Comparison of ENCODE assay signal across 1 cellular context in the genomic region with DNA sequence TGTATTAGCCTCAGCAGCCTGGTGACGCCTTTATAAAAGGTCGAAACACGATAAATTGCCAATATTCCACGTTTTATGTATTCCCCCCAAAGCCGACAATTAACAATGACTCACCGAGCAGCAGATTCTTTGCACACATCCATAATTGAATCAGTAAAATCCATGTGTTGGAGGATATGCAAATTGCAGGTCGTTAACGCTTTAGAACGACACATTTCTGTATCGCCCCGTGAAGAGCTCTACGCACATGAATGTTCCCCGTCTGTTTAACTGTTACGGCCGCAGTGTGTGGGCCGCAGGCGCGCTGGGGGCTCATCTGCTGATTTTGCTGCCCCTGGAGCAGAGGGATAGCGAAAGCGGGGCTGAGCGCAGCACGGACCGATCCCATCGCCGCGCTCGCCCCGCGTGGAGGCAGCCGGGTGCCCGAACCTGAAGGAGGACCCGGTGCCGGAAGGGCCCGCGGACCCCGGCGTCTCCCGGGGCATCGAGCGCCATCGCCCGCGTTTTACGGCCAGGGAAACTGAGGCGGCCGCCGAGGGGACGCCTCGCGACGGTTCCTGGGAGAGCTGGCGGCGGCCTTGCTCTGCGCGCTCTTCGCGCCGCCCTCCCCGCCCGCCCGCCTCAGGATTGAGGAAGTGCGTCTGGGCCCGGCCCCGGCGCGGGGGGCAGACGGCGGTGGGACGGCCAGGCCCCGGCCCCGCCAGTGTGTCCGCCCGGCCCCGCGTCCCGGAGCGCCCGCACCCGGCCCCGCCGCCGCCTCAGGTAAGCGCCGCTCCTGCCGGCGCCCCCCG.
TF ChIP-seq lines count a peak whose summit lies in the region.

A gene with protein sequence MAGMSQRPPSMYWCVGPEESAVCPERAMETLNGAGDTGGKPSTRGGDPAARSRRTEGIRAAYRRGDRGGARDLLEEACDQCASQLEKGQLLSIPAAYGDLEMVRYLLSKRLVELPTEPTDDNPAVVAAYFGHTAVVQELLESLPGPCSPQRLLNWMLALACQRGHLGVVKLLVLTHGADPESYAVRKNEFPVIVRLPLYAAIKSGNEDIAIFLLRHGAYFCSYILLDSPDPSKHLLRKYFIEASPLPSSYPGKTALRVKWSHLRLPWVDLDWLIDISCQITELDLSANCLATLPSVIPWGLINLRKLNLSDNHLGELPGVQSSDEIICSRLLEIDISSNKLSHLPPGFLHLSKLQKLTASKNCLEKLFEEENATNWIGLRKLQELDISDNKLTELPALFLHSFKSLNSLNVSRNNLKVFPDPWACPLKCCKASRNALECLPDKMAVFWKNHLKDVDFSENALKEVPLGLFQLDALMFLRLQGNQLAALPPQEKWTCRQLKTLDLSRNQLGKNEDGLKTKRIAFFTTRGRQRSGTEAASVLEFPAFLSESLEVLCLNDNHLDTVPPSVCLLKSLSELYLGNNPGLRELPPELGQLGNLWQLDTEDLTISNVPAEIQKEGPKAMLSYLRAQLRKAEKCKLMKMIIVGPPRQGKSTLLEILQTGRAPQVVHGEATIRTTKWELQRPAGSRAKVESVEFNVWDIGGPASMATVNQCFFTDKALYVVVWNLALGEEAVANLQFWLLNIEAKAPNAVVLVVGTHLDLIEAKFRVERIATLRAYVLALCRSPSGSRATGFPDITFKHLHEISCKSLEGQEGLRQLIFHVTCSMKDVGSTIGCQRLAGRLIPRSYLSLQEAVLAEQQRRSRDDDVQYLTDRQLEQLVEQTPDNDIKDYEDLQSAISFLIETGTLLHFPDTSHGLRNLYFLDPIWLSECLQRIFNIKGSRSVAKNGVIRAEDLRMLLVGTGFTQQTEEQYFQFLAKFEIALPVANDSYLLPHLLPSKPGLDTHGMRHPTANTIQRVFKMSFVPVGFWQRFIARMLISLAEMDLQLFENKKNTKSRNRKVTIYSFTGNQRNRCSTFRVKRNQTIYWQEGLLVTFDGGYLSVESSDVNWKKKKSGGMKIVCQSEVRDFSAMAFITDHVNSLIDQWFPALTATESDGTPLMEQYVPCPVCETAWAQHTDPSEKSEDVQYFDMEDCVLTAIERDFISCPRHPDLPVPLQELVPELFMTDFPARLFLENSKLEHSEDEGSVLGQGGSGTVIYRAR (N-terminal part only) (plus strand): TSS at position 668 of the 791 bp plus-strand sequence. CDS start 5,276 bp downstream, outside the sequence.

TF ChIP-seq in GM12878, 131 proteins besides CTCF, POLR2A, EP300 and RAD21:
- TF ChIP-seq PML (IDR thresholded peaks at IDR 0.05; ENCODE audit: low read length) (peak; percentile 63; the same call in 1 of the 2 replicates), ASH2L (IDR thresholded peaks at IDR 0.05; ENCODE audit: borderline replicate concordance, low read depth) (0 out of 2 replicates have a peak, but pooled peaks have one; percentile 39), CREB1 (IDR thresholded peaks at IDR 0.05; ENCODE audit: low read depth) (no peak), YY1 (IDR thresholded peaks at IDR 0.05; ENCODE audit: low read depth, low read length) (peak; percentile 6; the same call in 1 of the 2 replicates), SPI1 (IDR thresholded peaks at IDR 0.05; ENCODE audit: borderline replicate concordance, insufficient read depth, low read depth, low read length) (peak; percentile 80), DPF2 (IDR thresholded peaks at IDR 0.05) (peak; percentile 35), RELA (IDR thresholded peaks at IDR 0.05; ENCODE audit: borderline replicate concordance, partially characterized antibody) (no peak), POLR2AphosphoS5 (IDR thresholded peaks at IDR 0.05; ENCODE audit: low read length) (0 out of 2 replicates have a peak, but pooled peaks have one; percentile 42), MYC (IDR thresholded peaks at IDR 0.05; ENCODE audit: insufficient read depth, insufficient read length, insufficient replicate concordance, low read length, severe bottlenecking) (peak; percentile 3), BACH1 (IDR thresholded peaks at IDR 0.05; ENCODE audit: borderline replicate concordance) (peak; percentile 43; the same call in 1 of the 2 replicates), TAF1 (IDR thresholded peaks at IDR 0.05; ENCODE audit: borderline replicate concordance, low read depth, low read length) (no peak), JUND (IDR thresholded peaks at IDR 0.05; ENCODE audit: low read depth, low read length) (no peak), CBX5 (IDR thresholded peaks at IDR 0.05; ENCODE audit: low read depth) (no peak), NBN (IDR thresholded peaks at IDR 0.05) (no peak), IKZF1 (conservative IDR thresholded peaks at IDR 0.05) (peak; percentile 66), GATAD2B (conservative IDR thresholded peaks at IDR 0.05; ENCODE audit: low read depth) (peak; percentile 8; the same call in 1 of the 2 replicates), CHD2 (IDR thresholded peaks at IDR 0.05; ENCODE audit: borderline replicate concordance, low read depth, low read length) (0 out of 2 replicates have a peak, but pooled peaks have one; percentile 15), LARP7 (IDR thresholded peaks at IDR 0.05) (peak; percentile 58; the same call in 1 of the 2 replicates), POU2F2 (IDR thresholded peaks at IDR 0.05; ENCODE audit: borderline replicate concordance, low read depth, low read length) (peak; percentile 95)
- TF ChIP-seq, protein P1, sequence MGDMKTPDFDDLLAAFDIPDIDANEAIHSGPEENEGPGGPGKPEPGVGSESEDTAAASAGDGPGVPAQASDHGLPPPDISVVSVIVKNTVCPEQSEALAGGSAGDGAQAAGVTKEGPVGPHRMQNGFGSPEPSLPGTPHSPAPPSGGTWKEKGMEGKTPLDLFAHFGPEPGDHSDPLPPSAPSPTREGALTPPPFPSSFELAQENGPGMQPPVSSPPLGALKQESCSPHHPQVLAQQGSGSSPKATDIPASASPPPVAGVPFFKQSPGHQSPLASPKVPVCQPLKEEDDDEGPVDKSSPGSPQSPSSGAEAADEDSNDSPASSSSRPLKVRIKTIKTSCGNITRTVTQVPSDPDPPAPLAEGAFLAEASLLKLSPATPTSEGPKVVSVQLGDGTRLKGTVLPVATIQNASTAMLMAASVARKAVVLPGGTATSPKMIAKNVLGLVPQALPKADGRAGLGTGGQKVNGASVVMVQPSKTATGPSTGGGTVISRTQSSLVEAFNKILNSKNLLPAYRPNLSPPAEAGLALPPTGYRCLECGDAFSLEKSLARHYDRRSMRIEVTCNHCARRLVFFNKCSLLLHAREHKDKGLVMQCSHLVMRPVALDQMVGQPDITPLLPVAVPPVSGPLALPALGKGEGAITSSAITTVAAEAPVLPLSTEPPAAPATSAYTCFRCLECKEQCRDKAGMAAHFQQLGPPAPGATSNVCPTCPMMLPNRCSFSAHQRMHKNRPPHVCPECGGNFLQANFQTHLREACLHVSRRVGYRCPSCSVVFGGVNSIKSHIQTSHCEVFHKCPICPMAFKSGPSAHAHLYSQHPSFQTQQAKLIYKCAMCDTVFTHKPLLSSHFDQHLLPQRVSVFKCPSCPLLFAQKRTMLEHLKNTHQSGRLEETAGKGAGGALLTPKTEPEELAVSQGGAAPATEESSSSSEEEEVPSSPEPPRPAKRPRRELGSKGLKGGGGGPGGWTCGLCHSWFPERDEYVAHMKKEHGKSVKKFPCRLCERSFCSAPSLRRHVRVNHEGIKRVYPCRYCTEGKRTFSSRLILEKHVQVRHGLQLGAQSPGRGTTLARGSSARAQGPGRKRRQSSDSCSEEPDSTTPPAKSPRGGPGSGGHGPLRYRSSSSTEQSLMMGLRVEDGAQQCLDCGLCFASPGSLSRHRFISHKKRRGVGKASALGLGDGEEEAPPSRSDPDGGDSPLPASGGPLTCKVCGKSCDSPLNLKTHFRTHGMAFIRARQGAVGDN (IDR thresholded peaks at IDR 0.05) = peak; percentile 59
- TF ChIP-seq, protein P2, sequence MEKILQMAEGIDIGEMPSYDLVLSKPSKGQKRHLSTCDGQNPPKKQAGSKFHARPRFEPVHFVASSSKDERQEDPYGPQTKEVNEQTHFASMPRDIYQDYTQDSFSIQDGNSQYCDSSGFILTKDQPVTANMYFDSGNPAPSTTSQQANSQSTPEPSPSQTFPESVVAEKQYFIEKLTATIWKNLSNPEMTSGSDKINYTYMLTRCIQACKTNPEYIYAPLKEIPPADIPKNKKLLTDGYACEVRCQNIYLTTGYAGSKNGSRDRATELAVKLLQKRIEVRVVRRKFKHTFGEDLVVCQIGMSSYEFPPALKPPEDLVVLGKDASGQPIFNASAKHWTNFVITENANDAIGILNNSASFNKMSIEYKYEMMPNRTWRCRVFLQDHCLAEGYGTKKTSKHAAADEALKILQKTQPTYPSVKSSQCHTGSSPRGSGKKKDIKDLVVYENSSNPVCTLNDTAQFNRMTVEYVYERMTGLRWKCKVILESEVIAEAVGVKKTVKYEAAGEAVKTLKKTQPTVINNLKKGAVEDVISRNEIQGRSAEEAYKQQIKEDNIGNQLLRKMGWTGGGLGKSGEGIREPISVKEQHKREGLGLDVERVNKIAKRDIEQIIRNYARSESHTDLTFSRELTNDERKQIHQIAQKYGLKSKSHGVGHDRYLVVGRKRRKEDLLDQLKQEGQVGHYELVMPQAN (conservative IDR thresholded peaks at IDR 0.05) = peak; percentile 51
- TF ChIP-seq, protein P3, sequence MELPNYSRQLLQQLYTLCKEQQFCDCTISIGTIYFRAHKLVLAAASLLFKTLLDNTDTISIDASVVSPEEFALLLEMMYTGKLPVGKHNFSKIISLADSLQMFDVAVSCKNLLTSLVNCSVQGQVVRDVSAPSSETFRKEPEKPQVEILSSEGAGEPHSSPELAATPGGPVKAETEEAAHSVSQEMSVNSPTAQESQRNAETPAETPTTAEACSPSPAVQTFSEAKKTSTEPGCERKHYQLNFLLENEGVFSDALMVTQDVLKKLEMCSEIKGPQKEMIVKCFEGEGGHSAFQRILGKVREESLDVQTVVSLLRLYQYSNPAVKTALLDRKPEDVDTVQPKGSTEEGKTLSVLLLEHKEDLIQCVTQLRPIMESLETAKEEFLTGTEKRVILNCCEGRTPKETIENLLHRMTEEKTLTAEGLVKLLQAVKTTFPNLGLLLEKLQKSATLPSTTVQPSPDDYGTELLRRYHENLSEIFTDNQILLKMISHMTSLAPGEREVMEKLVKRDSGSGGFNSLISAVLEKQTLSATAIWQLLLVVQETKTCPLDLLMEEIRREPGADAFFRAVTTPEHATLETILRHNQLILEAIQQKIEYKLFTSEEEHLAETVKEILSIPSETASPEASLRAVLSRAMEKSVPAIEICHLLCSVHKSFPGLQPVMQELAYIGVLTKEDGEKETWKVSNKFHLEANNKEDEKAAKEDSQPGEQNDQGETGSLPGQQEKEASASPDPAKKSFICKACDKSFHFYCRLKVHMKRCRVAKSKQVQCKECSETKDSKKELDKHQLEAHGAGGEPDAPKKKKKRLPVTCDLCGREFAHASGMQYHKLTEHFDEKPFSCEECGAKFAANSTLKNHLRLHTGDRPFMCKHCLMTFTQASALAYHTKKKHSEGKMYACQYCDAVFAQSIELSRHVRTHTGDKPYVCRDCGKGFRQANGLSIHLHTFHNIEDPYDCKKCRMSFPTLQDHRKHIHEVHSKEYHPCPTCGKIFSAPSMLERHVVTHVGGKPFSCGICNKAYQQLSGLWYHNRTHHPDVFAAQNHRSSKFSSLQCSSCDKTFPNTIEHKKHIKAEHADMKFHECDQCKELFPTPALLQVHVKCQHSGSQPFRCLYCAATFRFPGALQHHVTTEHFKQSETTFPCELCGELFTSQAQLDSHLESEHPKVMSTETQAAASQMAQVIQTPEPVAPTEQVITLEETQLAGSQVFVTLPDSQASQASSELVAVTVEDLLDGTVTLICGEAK (IDR thresholded peaks at IDR 0.05; ENCODE audit: borderline replicate concordance) = peak; percentile 21; the same call in 1 of the 2 replicates
